Comparison of ENCODE assay signal across 19 cellular contexts in genomic region chr3:160617636-160618035, GRCh38. TPM values are rescaled to one million over a fixed set of nuclear protein-coding genes. Genes with fewer than 3 reads are reported as not detected.
DNase-seq lines count a peak whose midpoint lies in the region; ATAC-seq, FAIRE-seq and TF ChIP-seq lines count a peak whose summit lies in the region.
"Had no signal": no experiment of that assay in that cellular context is flagged by ENCODE, and none has a peak within 500 bp of the region (broad histone marks: within the 10 kb centered on the region; RNA-seq: fewer than 3 reads in every experiment).

No MANE protein-coding gene starts in this region.

- no peak overlapping the region for H3K23ac ChIP-seq in mesendoderm (ENCODE audit: low read length)

- no peak overlapping the region for H3K4ac ChIP-seq in mesendoderm (ENCODE audit: low read depth, low read length)

- no peak for TF ChIP-seq RAD21 in A549 (conservative IDR thresholded peaks at IDR 0.05 in 1 of 2, IDR thresholded peaks at IDR 0.05 in 1 of 2)

- no peak overlapping the region for H3K9ac ChIP-seq in mesendoderm (ENCODE audit: low read length)

- TF ChIP-seq CTCF in A549 (IDR thresholded peaks at IDR 0.05) (no peak), chondrocyte (IDR thresholded peaks at IDR 0.05) (peak; percentile 9)

- peak in 1 of 2 experiments; percentile 9 for DNase-seq in A549 (ENCODE audit: low read depth in 1 of 2, low spot score in 1 of 2)
- DNase-seq in H7: peak; percentile 7
- DNase-seq in chondrocyte (ENCODE audit: low spot score): no peak
- peak; percentile 24 for DNase-seq in mesendoderm
- no peak for DNase-seq in A172 (ENCODE audit: low spot score)
- no peak for DNase-seq in activated T-helper 1 cell treated with anti-CD3 and anti-CD28 coated beads, Interleukin-12 subunit alpha, Interleukin-12 subunit beta, Interleukin-2, Interleukin-4 antibody, amounts not matched to agents 30 ng/mL and 10 ng/mL and 1 ng/mL, durations not matched to agents 14 hours and 24 hours and 36 hours (ENCODE audit: low spot score)
- no peak for DNase-seq in T-cell
- no peak for DNase-seq in G401 (ENCODE audit: low spot score)
- DNase-seq: ACHN, AML-193, DMS79, NCI-H1930, NCI-H446 treated with DMSO at 0.1 percent for 48 hours had no signal

- no peaks in the 10 kb centered on the region for H3K9me3 ChIP-seq in A549

- H3K4me1 Mint-ChIP-seq in chondrocyte (ENCODE audit: low read depth) (peaks cover 48% of the 10 kb centered on the region), T-cell (no peaks in the 10 kb centered on the region)
- H3K4me1 Mint-ChIP-seq in activated T-helper 1 cell treated with anti-CD3 and anti-CD28 coated beads, Interleukin-12 subunit alpha, Interleukin-12 subunit beta, Interleukin-2, Interleukin-4 antibody, amounts not matched to agents 30 ng/mL and 10 ng/mL and 1 ng/mL, durations not matched to agents 14 hours and 24 hours and 36 hours (ENCODE audit: low read depth): no peaks in the 10 kb centered on the region

- in situ Hi-C loops in G401 (cut with HindIII; ENCODE audit: low sequenced_read_pairs): no loop called here

- FAIRE-seq in A549 (lab: Jason Lieb, UNC): no peak
- FAIRE-seq: G401.6, HTR-8/SVneo had no signal

- H3K36me3 ChIP-seq in H7 (replicated peaks; ENCODE audit: control insufficient read depth, insufficient read depth, low read length) (no peaks in the 10 kb centered on the region), mesendoderm (ENCODE audit: control insufficient read depth, insufficient read depth, low read length) (no peaks in the 10 kb centered on the region)

- H4K5ac ChIP-seq in mesendoderm (ENCODE audit: low read length): no peak overlapping the region

- no peak for TF ChIP-seq EP300 in A549 (IDR thresholded peaks at IDR 0.05)

- no peak overlapping the region for H2BK120ac ChIP-seq in mesendoderm (ENCODE audit: low read depth, low read length)

- H3K27ac Mint-ChIP-seq in chondrocyte (ENCODE audit: unreplicated experiment): peak overlapping the region; percentile 55
- H3K27ac Mint-ChIP-seq in activated T-helper 1 cell treated with anti-CD3 and anti-CD28 coated beads, Interleukin-12 subunit alpha, Interleukin-12 subunit beta, Interleukin-2, Interleukin-4 antibody, amounts not matched to agents 30 ng/mL and 10 ng/mL and 1 ng/mL, durations not matched to agents 14 hours and 24 hours and 36 hours: no peak overlapping the region
- no peak overlapping the region for H3K27ac Mint-ChIP-seq in T-cell

- no peak overlapping the region for H3K56ac ChIP-seq in mesendoderm (ENCODE audit: low read length)

- H3K9me3 Mint-ChIP-seq in chondrocyte (ENCODE audit: low read depth) (no peaks in the 10 kb centered on the region), T-cell (no peaks in the 10 kb centered on the region)
- no peaks in the 10 kb centered on the region for H3K9me3 Mint-ChIP-seq in activated T-helper 1 cell treated with anti-CD3 and anti-CD28 coated beads, Interleukin-12 subunit alpha, Interleukin-12 subunit beta, Interleukin-2, Interleukin-4 antibody, amounts not matched to agents 30 ng/mL and 10 ng/mL and 1 ng/mL, durations not matched to agents 14 hours and 24 hours and 36 hours

- no peak overlapping the region for H3K18ac ChIP-seq in mesendoderm (ENCODE audit: low read length)

- CTCF ChIA-PET in A549 (lab: Yijun Ruan, JAX): interaction anchor here (0.8 kb wide), 1 partner anchor 15 kb away, joined by 3 read pairs; no protein-coding TSS in a partner anchor
- CTCF ChIA-PET in T-cell (lab: Charles Lee): interaction anchor here in 1 of 2 donors (0.6 kb wide), 1 partner anchor 52 kb away, joined by 3 read pairs; no protein-coding TSS in a partner anchor

- no peak overlapping the region for H2AK5ac ChIP-seq in mesendoderm (ENCODE audit: low read length)

- H3K27me3 ChIP-seq in H7 (ENCODE audit: control insufficient read depth, insufficient read depth, low read length) (no peaks in the 10 kb centered on the region), mesendoderm (ENCODE audit: insufficient read depth, low read length, poor library complexity) (no peaks in the 10 kb centered on the region)

- H3K36me3 Mint-ChIP-seq in chondrocyte (ENCODE audit: low read depth) (no peaks in the 10 kb centered on the region), T-cell (no peaks in the 10 kb centered on the region)
- no peaks in the 10 kb centered on the region for H3K36me3 Mint-ChIP-seq in activated T-helper 1 cell treated with anti-CD3 and anti-CD28 coated beads, Interleukin-12 subunit alpha, Interleukin-12 subunit beta, Interleukin-2, Interleukin-4 antibody, amounts not matched to agents 30 ng/mL and 10 ng/mL and 1 ng/mL, durations not matched to agents 14 hours and 24 hours and 36 hours (ENCODE audit: low read depth)

- POLR2A ChIA-PET in A549 (lab: Yijun Ruan, JAX): no interaction called here
- POLR2A ChIA-PET in T-cell (lab: Charles Lee): no interaction called here

- no peak overlapping the region for H3K4me3 Mint-ChIP-seq in chondrocyte (ENCODE audit: unreplicated experiment)
- H3K4me3 Mint-ChIP-seq in activated T-helper 1 cell treated with anti-CD3 and anti-CD28 coated beads, Interleukin-12 subunit alpha, Interleukin-12 subunit beta, Interleukin-2, Interleukin-4 antibody, amounts not matched to agents 30 ng/mL and 10 ng/mL and 1 ng/mL, durations not matched to agents 14 hours and 24 hours and 36 hours: no peak overlapping the region
- H3K4me3 Mint-ChIP-seq in T-cell: no peak overlapping the region

- 48% methylated on average over 2 of the region's 2 CpGs for WGBS in A549 (ENCODE audit: missing lambda C conversion rate)
- WGBS in mesendoderm (ENCODE audit: extremely low coverage, insufficient coverage, low lambda C conversion rate): no CpG with 5 or more reads among the region's 2 CpGs

- no peaks in the 10 kb centered on the region for H3K79me2 ChIP-seq in mesendoderm (ENCODE audit: control insufficient read depth, insufficient read depth, low read length)

- H3K4me2 ChIP-seq in A549 (no peak overlapping the region), mesendoderm (ENCODE audit: low read length) (no peak overlapping the region)

- H3K4me3 ChIP-seq in A549 (no peak overlapping the region), H7 (ENCODE audit: insufficient read depth, low read depth, low read length) (no peak overlapping the region), mesendoderm (ENCODE audit: low read length) (no peak overlapping the region)
- H3K4me3 ChIP-seq: SK-N-MC had no signal

- intact Hi-C loops in activated T-helper 1 cell treated with anti-CD3 and anti-CD28 coated beads, Interleukin-12 subunit alpha, Interleukin-12 subunit beta, Interleukin-2, Interleukin-4 antibody, amounts not matched to agents 30 ng/mL and 10 ng/mL and 1 ng/mL, durations not matched to agents 14 hours and 24 hours and 36 hours (cut with micrococcal nuclease): no loop called here

- H3K4me1 ChIP-seq in A549 (peaks cover 14% of the 10 kb centered on the region), mesendoderm (ENCODE audit: control insufficient read depth, low read depth, low read length) (no peaks in the 10 kb centered on the region)

- H2BK5ac ChIP-seq in mesendoderm (ENCODE audit: low read length): no peak overlapping the region

- no peak for TF ChIP-seq POLR2A in A549 (IDR thresholded peaks at IDR 0.05; ENCODE audit: low read length)

- H3K27ac ChIP-seq in A549 (no peak overlapping the region), mesendoderm (ENCODE audit: low read depth, low read length) (no peak overlapping the region)
- H3K27ac ChIP-seq: HL-60, SK-N-MC had no signal

- H4K8ac ChIP-seq in mesendoderm (ENCODE audit: low read depth, low read length): no peak overlapping the region

- peak; percentile 33 to 38; a peak in 1 of 6 replicates for ATAC-seq in A549
- ATAC-seq in T-cell (replicated peaks in 1 of 4): no peak
- ATAC-seq: HCT116 had no signal

- no peak overlapping the region for H2BK15ac ChIP-seq in mesendoderm (replicated peaks; ENCODE audit: low read depth)

- no peaks in the 10 kb centered on the region for H3K79me1 ChIP-seq in mesendoderm (ENCODE audit: low read length)

- H3K27me3 Mint-ChIP-seq in chondrocyte (ENCODE audit: low read depth) (no peaks in the 10 kb centered on the region), T-cell (peaks cover 28 to 29% of the 10 kb centered on the region in 2 donors)
- H3K27me3 Mint-ChIP-seq in activated T-helper 1 cell treated with anti-CD3 and anti-CD28 coated beads, Interleukin-12 subunit alpha, Interleukin-12 subunit beta, Interleukin-2, Interleukin-4 antibody, amounts not matched to agents 30 ng/mL and 10 ng/mL and 1 ng/mL, durations not matched to agents 14 hours and 24 hours and 36 hours (ENCODE audit: insufficient read depth): peaks cover 23% of the 10 kb centered on the region

RNA-seq across cellular contexts. Expression of gene KPNA4, which starts 52.3 kb away (rescaled TPM):
- 31.8 and 36.5 TPM in 2 replicates for polyA plus RNA-seq in A549 (2011; rRNA removed)
- polyA plus RNA-seq in A549 (2012; cell fraction: cytosol; rRNA removed): 8.1 and 9.0 TPM in 2 replicates
- polyA plus RNA-seq in A549 (2012; cell fraction: nucleus; rRNA removed): 4.3 and 6.1 TPM in 2 replicates
- polyA plus RNA-seq in A549 (2017; fragmentation: RNase III; extraction: RNeasy Plus Mini Kit Qiagen cat#74134 plus additional on column Dnase treatment): 35.0 to 41.1 TPM (median 37.6 TPM) in 3 replicates
- 39.1 and 46.3 TPM in 2 replicates for polyA minus RNA-seq in A549 (2011; rRNA and poly(A)+ RNA removed)
- 23.4 and 26.8 TPM in 2 replicates for total RNA-seq in H7 (2014; rRNA removed; shearing (Covaris generic))
- 58.3 to 75.0 TPM (median 66.0 TPM) in 3 replicates for total RNA-seq in chondrocyte
- polyA plus RNA-seq in mesendoderm (2013, experiment 1 of 2): 38.4 TPM
- polyA plus RNA-seq in mesendoderm (2013, experiment 2 of 2): 37.6 TPM
- total RNA-seq in A172 (2014; rRNA removed; shearing (Covaris generic)): 30.7 and 40.6 TPM in 2 replicates
- total RNA-seq in activated T-helper 1 cell treated with anti-CD3 and anti-CD28 coated beads, Interleukin-12 subunit alpha, Interleukin-12 subunit beta, Interleukin-2, Interleukin-4 antibody, amounts not matched to agents 30 ng/mL and 10 ng/mL and 1 ng/mL, durations not matched to agents 14 hours and 24 hours and 36 hours: 73.5 and 77.7 TPM in 2 replicates
- 10 to 100 TPM; 31.9 to 53.7 (median 43.4) TPM for total RNA-seq in T-cell
- total RNA-seq in G401 (2014; rRNA removed; shearing (Covaris generic)): 20.3 and 25.6 TPM in 2 replicates

RNA-seq across cellular contexts. Expression of gene ARL14, which starts 59.3 kb away (rescaled TPM):
- polyA plus RNA-seq in A549 (2011; rRNA removed): 0.44 and 0.48 TPM in 2 replicates
- 0.17 and 0.27 TPM in 2 replicates for polyA plus RNA-seq in A549 (2012; cell fraction: cytosol; rRNA removed)
- 0.09 and 0.10 TPM in 2 replicates for polyA plus RNA-seq in A549 (2012; cell fraction: nucleus; rRNA removed)
- polyA plus RNA-seq in A549 (2017; fragmentation: RNase III; extraction: RNeasy Plus Mini Kit Qiagen cat#74134 plus additional on column Dnase treatment): 0.14 to 0.37 TPM (median 0.24 TPM) in 3 replicates
- 0.33 TPM in 1 of 2 replicates, not detected in the other for polyA minus RNA-seq in A549 (2011; rRNA and poly(A)+ RNA removed)
- 0.07 TPM in 1 of 2 replicates, not detected in the other for total RNA-seq in H7 (2014; rRNA removed; shearing (Covaris generic))
- total RNA-seq in chondrocyte: not detected in 3 replicates
- polyA plus RNA-seq in mesendoderm (2013, experiment 1 of 2): 0.15 TPM
- 0.14 TPM for polyA plus RNA-seq in mesendoderm (2013, experiment 2 of 2)
- total RNA-seq in A172 (2014; rRNA removed; shearing (Covaris generic)): 0.21 and 0.43 TPM in 2 replicates
- not detected in 2 replicates for total RNA-seq in activated T-helper 1 cell treated with anti-CD3 and anti-CD28 coated beads, Interleukin-12 subunit alpha, Interleukin-12 subunit beta, Interleukin-2, Interleukin-4 antibody, amounts not matched to agents 30 ng/mL and 10 ng/mL and 1 ng/mL, durations not matched to agents 14 hours and 24 hours and 36 hours
- total RNA-seq in T-cell: not detected
- not detected in 2 replicates for total RNA-seq in G401 (2014; rRNA removed; shearing (Covaris generic))
- total RNA-seq: Right ventricle myocardium inferior had no signal

Comparison
In these comparisons a context has a peak if more than half of its experiments do, and no peak if none do; other contexts are left out.
1. ATAC-seq: peak in A549 (2 of 2); none in T-cell (0 of 4).
2. DNase-seq: peak in H7 (single experiment) and mesendoderm (single experiment); none in chondrocyte (single experiment), A172 (single experiment), activated T-helper 1 cell treated with anti-CD3 and anti-CD28 coated beads, Interleukin-12 subunit alpha, Interleukin-12 subunit beta, Interleukin-2, Interleukin-4 antibody, amounts not matched to agents 30 ng/mL and 10 ng/mL and 1 ng/mL, durations not matched to agents 14 hours and 24 hours and 36 hours (single experiment), T-cell (0 of 34) and G401 (single experiment).